Comparison of ENCODE assay signal across 9 cellular contexts in the genomic region with DNA sequence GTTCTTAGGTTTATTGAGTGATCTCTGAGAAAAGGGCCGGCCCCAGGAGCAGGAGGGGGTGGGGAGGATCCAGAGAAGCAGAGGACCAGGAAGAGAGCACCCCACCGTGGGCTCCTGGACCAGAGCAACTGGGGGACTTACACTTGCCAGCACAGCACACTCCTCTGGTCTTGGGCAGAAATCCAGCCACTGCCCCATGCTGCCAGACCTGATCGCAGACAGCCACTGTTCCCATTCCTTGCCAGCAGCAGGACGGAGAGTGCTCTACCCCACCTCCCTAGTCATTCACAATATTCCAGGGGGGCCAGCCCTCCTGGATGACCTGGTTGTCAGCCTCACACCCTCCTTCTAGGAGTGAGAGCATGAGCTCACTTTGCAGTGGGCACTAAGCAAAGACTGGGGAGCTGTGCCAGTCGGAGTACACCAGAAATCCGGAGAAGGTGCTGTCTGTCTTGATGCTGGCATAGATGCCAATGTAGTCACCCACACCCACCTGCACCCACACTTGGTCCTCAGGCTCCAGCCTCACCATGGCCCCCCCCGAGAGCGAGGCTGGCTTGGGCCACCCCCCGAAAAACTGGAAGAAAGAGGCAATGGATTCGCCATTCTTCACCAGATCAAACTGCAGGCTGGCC. TPM values are rescaled to one million over a fixed set of nuclear protein-coding genes. Genes with fewer than 3 reads are reported as not detected.
DNase-seq lines count a peak whose midpoint lies in the region; ATAC-seq and TF ChIP-seq lines count a peak whose summit lies in the region.
"Had no signal": no experiment of that assay in that cellular context is flagged by ENCODE, and none has a peak within 500 bp of the region (broad histone marks: within the 10 kb centered on the region; RNA-seq: fewer than 3 reads in every experiment).

No MANE protein-coding gene starts in this region.

- no peak overlapping the region for H2AFZ ChIP-seq in neuronal stem cell (ENCODE audit: low read length)

- peak overlapping the region; percentile 69 for H3K4ac ChIP-seq in neuronal stem cell (ENCODE audit: low read length)

- H3K27me3 ChIP-seq in neuronal stem cell (ENCODE audit: control insufficient read depth in 3 of 3, insufficient read depth in 3 of 3, low read depth in 1 of 3, low read length in 3 of 3): peaks cover 6 to 35% (median 30%) of the 10 kb centered on the region in 3 experiments

- H3K4me3 ChIP-seq in AG10803 (ENCODE audit: low read length) (peak overlapping the region; percentile 71), fibroblast of villous mesenchyme (ENCODE audit: low read depth, low read length) (peak overlapping the region; percentile 63), neuronal stem cell (ENCODE audit: low read length in 2 of 2) (peak overlapping the region in 1 of 2 donors; percentile 70)

- peaks cover 33 to 39% of the 10 kb centered on the region in 2 donors for H3K4me1 ChIP-seq in neuronal stem cell (ENCODE audit: control insufficient read depth in 2 of 2, insufficient read depth in 1 of 2, low read depth in 1 of 2, low read length in 2 of 2)

- H3K9ac ChIP-seq in neuronal stem cell (ENCODE audit: low read depth, low read length, poor library complexity): peak overlapping the region; percentile 78

- ATAC-seq in HG03432 (IDR thresholded peaks at IDR 0.05; ENCODE audit: unreplicated experiment): no peak

- peaks cover 39% of the 10 kb centered on the region for H3K27me3 Mint-ChIP-seq in IgD-negative memory B cell

- peak overlapping the region; percentile 92 for H3K23ac ChIP-seq in neuronal stem cell (ENCODE audit: low read depth, low read length, poor library complexity)

- H3K4me3 Mint-ChIP-seq in IgD-negative memory B cell: peak overlapping the region in 3 of 4 donors; percentile 50 to 84 (median 68)

- peaks cover 11 to 22% (median 15%) of the 10 kb centered on the region in 3 donors for H3K4me1 Mint-ChIP-seq in IgD-negative memory B cell

- peak overlapping the region; percentile 1 for H2BK12ac ChIP-seq in neuronal stem cell (ENCODE audit: low read length)

- peaks cover 10% of the 10 kb centered on the region for H3K36me3 Mint-ChIP-seq in IgD-negative memory B cell

- H3K14ac ChIP-seq in neuronal stem cell (ENCODE audit: low read length): peak overlapping the region; percentile 56

- peaks cover 22% of the 10 kb centered on the region for H3K79me1 ChIP-seq in neuronal stem cell (ENCODE audit: low read depth, low read length)

- H4K8ac ChIP-seq in neuronal stem cell (ENCODE audit: low read depth, low read length): no peak overlapping the region

- no peak overlapping the region for H3K27ac ChIP-seq in neuronal stem cell (replicated peaks; ENCODE audit: low read length)

- no peak overlapping the region for H2BK5ac ChIP-seq in neuronal stem cell (ENCODE audit: low read length)

- peak overlapping the region; percentile 89 for H3K4me2 ChIP-seq in neuronal stem cell (ENCODE audit: insufficient read depth, low read length, poor library complexity, severe bottlenecking)

- H3K9me3 ChIP-seq in neuronal stem cell (replicated peaks in 1 of 2; ENCODE audit: control insufficient read depth in 2 of 2, insufficient read depth in 1 of 2, low read depth in 1 of 2, low read length in 2 of 2): no peaks in the 10 kb centered on the region

- no peak overlapping the region for H4K91ac ChIP-seq in neuronal stem cell (ENCODE audit: low read depth, low read length, poor library complexity)

- peaks cover 0 to 2% (median 0%) of the 10 kb centered on the region in 3 donors for H3K9me3 Mint-ChIP-seq in IgD-negative memory B cell

- WGBS in neuronal stem cell (ENCODE audit: extremely low coverage in 2 of 2, insufficient read length in 2 of 2, insufficient replicate concordance in 1 of 2), 2 donors: no CpG with 5 or more reads among the region's 10 CpGs

- peaks cover 16% of the 10 kb centered on the region in 2 donors for H3K36me3 ChIP-seq in neuronal stem cell (replicated peaks in 1 of 2; ENCODE audit: control insufficient read depth in 2 of 2, insufficient read depth in 2 of 2, low read length in 2 of 2)

- DNase-seq in AG10803 (ENCODE audit: low read depth) (no peak), fibroblast of villous mesenchyme (ENCODE audit: low read depth) (no peak), neuronal stem cell (ENCODE audit: low spot score) (no peak), HUDEP-2 (lab: John Stamatoyannopoulos, UW; ENCODE audit: unreplicated experiment in 76 of 76) (no peak), NCI-H146 (lab: John Stamatoyannopoulos, UW) (no peak)
- no peak for DNase-seq in activated CD4-positive, alpha-beta T cell treated with anti-CD3 and anti-CD28 coated beads, Interleukin-2, amount 50 U/mL, for 4 hours

- H3K27ac Mint-ChIP-seq in IgD-negative memory B cell: no peak overlapping the region

- peak overlapping the region; percentile 98 for H2AK5ac ChIP-seq in neuronal stem cell (ENCODE audit: low read depth, low read length)

- H2BK15ac ChIP-seq in neuronal stem cell (ENCODE audit: low read length): peak overlapping the region; percentile 98

- peak overlapping the region; percentile 98 for H3K18ac ChIP-seq in neuronal stem cell (ENCODE audit: low read length)

- H2BK120ac ChIP-seq in neuronal stem cell (ENCODE audit: low read depth, low read length): peak overlapping the region; percentile 64

- no peak for TF ChIP-seq CTCF in AG10803 (conservative IDR thresholded peaks at IDR 0.05; ENCODE audit: low read length)
- no peak for TF ChIP-seq CTCF in fibroblast of villous mesenchyme (IDR thresholded peaks at IDR 0.05; ENCODE audit: insufficient read depth, low read depth, low read length)

RNA-seq across cellular contexts. Expression of a gene that starts 1.6 kb away (rescaled TPM):
- polyA plus RNA-seq in IgD-negative memory B cell: not detected
- total RNA-seq in fibroblast of villous mesenchyme: 6.5 and 13.5 TPM in 2 replicates
- 3.1 TPM for polyA plus RNA-seq in neuronal stem cell (2013, experiment 1 of 2)
- polyA plus RNA-seq in neuronal stem cell (2013, experiment 2 of 2): 3.3 TPM

RNA-seq across cellular contexts. Expression of a gene that starts 4.7 kb away (rescaled TPM):
- 41.1 TPM for polyA plus RNA-seq in IgD-negative memory B cell
- total RNA-seq in fibroblast of villous mesenchyme: 5.2 and 5.8 TPM in 2 replicates
- 79.3 TPM for polyA plus RNA-seq in neuronal stem cell (2013, experiment 1 of 2)
- 79.8 TPM for polyA plus RNA-seq in neuronal stem cell (2013, experiment 2 of 2)

RNA-seq across cellular contexts. Expression of a gene that starts 7.4 kb away (rescaled TPM):
- polyA plus RNA-seq in IgD-negative memory B cell: not detected
- total RNA-seq in fibroblast of villous mesenchyme: under 0.01 TPM in 1 of 2 replicates, not detected in the other
- polyA plus RNA-seq in neuronal stem cell (2013, experiment 1 of 2): not detected
- polyA plus RNA-seq in neuronal stem cell (2013, experiment 2 of 2): not detected
- total RNA-seq: bronchial epithelial cell had no signal

RNA-seq across cellular contexts. Expression of a gene that starts 22.1 kb away (rescaled TPM):
- polyA plus RNA-seq in IgD-negative memory B cell: 1.3 TPM
- 77.3 and 86.4 TPM in 2 replicates for total RNA-seq in fibroblast of villous mesenchyme
- 20.2 TPM for polyA plus RNA-seq in neuronal stem cell (2013, experiment 1 of 2)
- 19.8 TPM for polyA plus RNA-seq in neuronal stem cell (2013, experiment 2 of 2)

RNA-seq across cellular contexts. Expression of a gene that starts 42.4 kb away (rescaled TPM):
- polyA plus RNA-seq in IgD-negative memory B cell: not detected
- under 0.01 and 0.43 TPM in 2 replicates for total RNA-seq in fibroblast of villous mesenchyme
- polyA plus RNA-seq in neuronal stem cell (2013, experiment 1 of 2): 4.2 TPM
- polyA plus RNA-seq in neuronal stem cell (2013, experiment 2 of 2): 4.4 TPM
